24 cellular contexts compared by ENCODE assay signal in genomic region chr10:62709200-62709599, GRCh38.
"Had no signal": no experiment of that assay in that cellular context is flagged by ENCODE, and none has a peak within 500 bp of the region (broad histone marks: within the 10 kb centered on the region; RNA-seq: fewer than 3 reads in every experiment).

No MANE protein-coding gene starts in this region.

- DNase-seq: activated CD4-positive, alpha-beta T cell treated with anti-CD3 and anti-CD28 coated beads for 36 hours; activated CD4-positive, alpha-beta T cell treated with anti-CD3 and anti-CD28 coated beads, Interleukin-2, amount 50 U/mL, for 4 hours; activated CD4-positive, CD25-positive, alpha-beta regulatory T cell; activated naive CD4-positive, alpha-beta T cell; activated T-cell treated with anti-CD3 and anti-CD28 coated beads for 4 hours; activated T-cell treated with anti-CD3 and anti-CD28 coated beads, Interleukin-2, amount 50 U/mL, for 72 hours; dermis blood vessel endothelial cell; effector CD4-positive, alpha-beta T cell; esophagus squamous epithelium; left lung; naive B cell; pancreas; retina; stimulated activated CD4-positive, alpha-beta T cell treated with anti-CD3 and anti-CD28 coated beads, Interleukin-4, amount 100 ng/mL, for 4 hours; stimulated activated CD8-positive, alpha-beta memory T cell treated with anti-CD3 and anti-CD28 coated beads, Interleukin-4, amount 100 ng/mL, for 48 hours; stimulated activated naive CD4-positive, alpha-beta T cell; transverse colon had no signal

- FAIRE-seq: bronchial epithelial cell, islet of Langerhans, pancreas had no signal

- H3K9me3 Mint-ChIP-seq: central memory CD8-positive, alpha-beta T cell had no signal

- ATAC-seq: activated CD4-positive, alpha-beta T cell treated with anti-CD3 and anti-CD28 coated beads for 36 hours; activated naive CD4-positive, alpha-beta T cell treated with anti-CD3 and anti-CD28 coated beads, Interleukin-2, amount 50 U/mL, for 72 hours; activated T-cell treated with anti-CD3 and anti-CD28 coated beads, Interleukin-2, amount 50 U/mL, for 72 hours had no signal

- H3K27me3 Mint-ChIP-seq: central memory CD8-positive, alpha-beta T cell; naive B cell had no signal

- H3K9me3 ChIP-seq: esophagus squamous epithelium, pancreas, prostate gland, transverse colon had no signal

- H3K4me1 ChIP-seq: esophagus squamous epithelium, pancreas, prostate gland, transverse colon had no signal

- H3K27me3 ChIP-seq: esophagus squamous epithelium, left lung, pancreas, transverse colon had no signal

- H3K4me3 Mint-ChIP-seq: activated CD4-positive, alpha-beta T cell treated with anti-CD3 and anti-CD28 coated beads for 36 hours; activated T-cell treated with anti-CD3 and anti-CD28 coated beads, Interleukin-2, amount 50 U/mL, for 72 hours; central memory CD8-positive, alpha-beta T cell had no signal

- H3K4me1 Mint-ChIP-seq: central memory CD8-positive, alpha-beta T cell had no signal

- H3K27ac ChIP-seq: esophagus squamous epithelium, left lung, pancreas, prostate gland, skin epidermis, transverse colon had no signal

- H3K27ac Mint-ChIP-seq: activated CD4-positive, alpha-beta T cell treated with anti-CD3 and anti-CD28 coated beads for 36 hours; activated naive CD4-positive, alpha-beta T cell treated with anti-CD3 and anti-CD28 coated beads, Interleukin-2, amount 50 U/mL, for 72 hours; activated T-cell treated with anti-CD3 and anti-CD28 coated beads, Interleukin-2, amount 50 U/mL, for 72 hours had no signal

- H3K36me3 ChIP-seq: esophagus squamous epithelium, left lung, pancreas, prostate gland, transverse colon had no signal

- H3K4me3 ChIP-seq: esophagus squamous epithelium, left lung, lung, pancreas, prostate gland, skin epidermis, transverse colon had no signal
